In the genomic region with DNA sequence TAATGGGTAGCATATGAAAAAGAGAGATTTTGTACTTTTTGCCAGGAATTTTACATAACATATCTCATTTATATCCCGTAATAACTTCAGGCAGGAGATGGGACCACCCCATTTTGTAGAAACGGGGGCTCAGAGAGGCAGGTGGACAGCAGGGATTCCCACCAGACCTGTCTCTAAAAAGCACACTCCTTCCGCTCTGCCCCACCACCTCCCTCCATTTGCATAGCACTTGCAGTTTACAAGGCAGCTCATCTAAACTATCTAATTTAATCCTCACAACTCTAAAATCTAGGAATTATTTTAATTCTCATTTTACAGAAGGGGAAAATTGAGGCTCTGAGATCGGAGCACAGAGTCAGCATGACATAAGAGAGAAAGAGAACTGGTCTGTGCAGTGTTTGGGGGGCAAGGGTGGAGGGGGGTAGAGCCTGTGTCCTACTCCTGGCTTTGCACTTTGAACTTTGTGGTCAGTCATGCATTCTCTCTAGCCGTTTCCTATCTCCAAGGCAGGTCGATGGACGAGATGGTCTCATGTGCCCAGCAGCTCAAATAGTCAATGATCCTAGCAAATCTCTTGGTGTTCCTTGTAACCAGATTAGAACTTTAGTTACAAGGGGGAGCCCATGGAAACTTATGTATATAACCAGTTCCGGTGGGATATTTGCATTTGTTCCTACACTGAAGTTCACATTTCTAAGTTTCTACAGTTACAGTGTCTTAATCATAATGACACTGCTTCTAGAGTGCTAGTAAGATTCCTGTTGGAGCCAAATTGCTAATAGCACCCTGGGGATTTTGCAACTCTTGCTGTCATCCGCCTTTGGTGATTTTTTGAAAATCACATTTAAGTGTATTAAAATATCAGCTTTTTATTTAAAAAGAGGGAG, we compare ENCODE assay signal across 1 cellular context.
TF ChIP-seq lines count a peak whose summit lies in the region.

No MANE protein-coding gene starts in this region.

TF ChIP-seq in GM12878, 131 proteins besides CTCF, POLR2A, EP300 and RAD21 (continued from another document):
- TF ChIP-seq, protein P1, sequence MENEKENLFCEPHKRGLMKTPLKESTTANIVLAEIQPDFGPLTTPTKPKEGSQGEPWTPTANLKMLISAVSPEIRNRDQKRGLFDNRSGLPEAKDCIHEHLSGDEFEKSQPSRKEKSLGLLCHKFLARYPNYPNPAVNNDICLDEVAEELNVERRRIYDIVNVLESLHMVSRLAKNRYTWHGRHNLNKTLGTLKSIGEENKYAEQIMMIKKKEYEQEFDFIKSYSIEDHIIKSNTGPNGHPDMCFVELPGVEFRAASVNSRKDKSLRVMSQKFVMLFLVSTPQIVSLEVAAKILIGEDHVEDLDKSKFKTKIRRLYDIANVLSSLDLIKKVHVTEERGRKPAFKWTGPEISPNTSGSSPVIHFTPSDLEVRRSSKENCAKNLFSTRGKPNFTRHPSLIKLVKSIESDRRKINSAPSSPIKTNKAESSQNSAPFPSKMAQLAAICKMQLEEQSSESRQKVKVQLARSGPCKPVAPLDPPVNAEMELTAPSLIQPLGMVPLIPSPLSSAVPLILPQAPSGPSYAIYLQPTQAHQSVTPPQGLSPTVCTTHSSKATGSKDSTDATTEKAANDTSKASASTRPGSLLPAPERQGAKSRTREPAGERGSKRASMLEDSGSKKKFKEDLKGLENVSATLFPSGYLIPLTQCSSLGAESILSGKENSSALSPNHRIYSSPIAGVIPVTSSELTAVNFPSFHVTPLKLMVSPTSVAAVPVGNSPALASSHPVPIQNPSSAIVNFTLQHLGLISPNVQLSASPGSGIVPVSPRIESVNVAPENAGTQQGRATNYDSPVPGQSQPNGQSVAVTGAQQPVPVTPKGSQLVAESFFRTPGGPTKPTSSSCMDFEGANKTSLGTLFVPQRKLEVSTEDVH (IDR thresholded peaks at IDR 0.05; ENCODE audit: low read depth, partially characterized antibody), result no peak
- TF ChIP-seq NR2C1 (IDR thresholded peaks at IDR 0.05) (peak; percentile 61; the same call in 1 of the 2 replicates), ZNF622 (IDR thresholded peaks at IDR 0.05) (no peak), TBL1XR1 (IDR thresholded peaks at IDR 0.05; ENCODE audit: low read depth, low read length) (no peak), ETV6 (conservative IDR thresholded peaks at IDR 0.05 in 1 of 2, IDR thresholded peaks at IDR 0.05 in 1 of 2; ENCODE audit: borderline replicate concordance in 1 of 2, low read depth in 1 of 2) (no peak), POU2F2 (IDR thresholded peaks at IDR 0.05; ENCODE audit: borderline replicate concordance, low read depth, low read length) (peak; percentile 10; the same call in 1 of the 3 replicates), IKZF2 (IDR thresholded peaks at IDR 0.05) (peak in 1 of 2 experiments; percentile 34; a peak in 2 of 4 replicates), CREM (IDR thresholded peaks at IDR 0.05; ENCODE audit: low read depth) (0 out of 2 replicates have a peak, but pooled peaks have one; percentile 11)
- TF ChIP-seq, protein P2, sequence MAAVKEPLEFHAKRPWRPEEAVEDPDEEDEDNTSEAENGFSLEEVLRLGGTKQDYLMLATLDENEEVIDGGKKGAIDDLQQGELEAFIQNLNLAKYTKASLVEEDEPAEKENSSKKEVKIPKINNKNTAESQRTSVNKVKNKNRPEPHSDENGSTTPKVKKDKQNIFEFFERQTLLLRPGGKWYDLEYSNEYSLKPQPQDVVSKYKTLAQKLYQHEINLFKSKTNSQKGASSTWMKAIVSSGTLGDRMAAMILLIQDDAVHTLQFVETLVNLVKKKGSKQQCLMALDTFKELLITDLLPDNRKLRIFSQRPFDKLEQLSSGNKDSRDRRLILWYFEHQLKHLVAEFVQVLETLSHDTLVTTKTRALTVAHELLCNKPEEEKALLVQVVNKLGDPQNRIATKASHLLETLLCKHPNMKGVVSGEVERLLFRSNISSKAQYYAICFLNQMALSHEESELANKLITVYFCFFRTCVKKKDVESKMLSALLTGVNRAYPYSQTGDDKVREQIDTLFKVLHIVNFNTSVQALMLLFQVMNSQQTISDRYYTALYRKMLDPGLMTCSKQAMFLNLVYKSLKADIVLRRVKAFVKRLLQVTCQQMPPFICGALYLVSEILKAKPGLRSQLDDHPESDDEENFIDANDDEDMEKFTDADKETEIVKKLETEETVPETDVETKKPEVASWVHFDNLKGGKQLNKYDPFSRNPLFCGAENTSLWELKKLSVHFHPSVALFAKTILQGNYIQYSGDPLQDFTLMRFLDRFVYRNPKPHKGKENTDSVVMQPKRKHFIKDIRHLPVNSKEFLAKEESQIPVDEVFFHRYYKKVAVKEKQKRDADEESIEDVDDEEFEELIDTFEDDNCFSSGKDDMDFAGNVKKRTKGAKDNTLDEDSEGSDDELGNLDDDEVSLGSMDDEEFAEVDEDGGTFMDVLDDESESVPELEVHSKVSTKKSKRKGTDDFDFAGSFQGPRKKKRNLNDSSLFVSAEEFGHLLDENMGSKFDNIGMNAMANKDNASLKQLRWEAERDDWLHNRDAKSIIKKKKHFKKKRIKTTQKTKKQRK (IDR thresholded peaks at IDR 0.05; ENCODE audit: low read depth, low read length), result no peak
- TF ChIP-seq, protein P3, sequence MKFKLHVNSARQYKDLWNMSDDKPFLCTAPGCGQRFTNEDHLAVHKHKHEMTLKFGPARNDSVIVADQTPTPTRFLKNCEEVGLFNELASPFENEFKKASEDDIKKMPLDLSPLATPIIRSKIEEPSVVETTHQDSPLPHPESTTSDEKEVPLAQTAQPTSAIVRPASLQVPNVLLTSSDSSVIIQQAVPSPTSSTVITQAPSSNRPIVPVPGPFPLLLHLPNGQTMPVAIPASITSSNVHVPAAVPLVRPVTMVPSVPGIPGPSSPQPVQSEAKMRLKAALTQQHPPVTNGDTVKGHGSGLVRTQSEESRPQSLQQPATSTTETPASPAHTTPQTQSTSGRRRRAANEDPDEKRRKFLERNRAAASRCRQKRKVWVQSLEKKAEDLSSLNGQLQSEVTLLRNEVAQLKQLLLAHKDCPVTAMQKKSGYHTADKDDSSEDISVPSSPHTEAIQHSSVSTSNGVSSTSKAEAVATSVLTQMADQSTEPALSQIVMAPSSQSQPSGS (IDR thresholded peaks at IDR 0.05; ENCODE audit: low read length), result no peak
